ENCODE assay signal across 8 cellular contexts in the genomic region with DNA sequence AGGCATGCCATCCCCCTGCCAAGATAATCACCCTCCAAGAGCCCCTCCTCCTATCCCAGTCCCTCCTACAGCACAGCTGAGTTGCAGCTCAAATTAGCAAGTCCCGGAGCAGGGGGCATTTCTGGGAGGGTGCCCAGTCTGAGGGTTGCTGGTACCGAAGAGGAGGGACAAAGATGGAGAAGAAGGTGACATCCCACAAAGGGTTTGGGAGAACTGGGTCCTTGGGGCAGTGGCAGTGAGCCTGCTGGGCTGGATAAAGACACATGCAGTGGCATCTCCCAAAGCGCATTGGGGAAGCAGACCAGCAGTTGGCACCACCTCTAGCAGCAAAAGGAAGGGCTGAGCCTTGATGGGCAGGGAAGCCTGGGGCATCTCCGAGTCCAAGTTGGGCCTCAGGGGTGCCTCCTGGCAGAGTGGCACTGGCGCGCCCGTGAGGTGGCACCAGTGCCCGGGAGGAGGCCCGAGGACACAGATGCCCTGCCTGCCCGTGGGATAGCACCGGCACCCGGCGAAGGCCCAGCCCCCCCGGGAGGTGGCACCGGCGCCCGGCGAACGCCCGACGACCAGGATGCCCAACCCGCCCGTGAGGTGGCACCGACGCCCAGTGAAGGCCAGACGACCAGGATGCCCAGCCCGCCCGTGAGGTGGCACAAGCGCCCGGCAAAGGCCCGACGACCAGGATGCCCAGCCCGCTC. TPM values are rescaled to one million over a fixed set of nuclear protein-coding genes. Genes with fewer than 3 reads are reported as not detected.
A peak's percentile ranks its signal among the peaks of the same experiment; 100 is the strongest.
DNase-seq lines count a peak whose midpoint lies in the region; ATAC-seq and TF ChIP-seq lines count a peak whose summit lies in the region.

No MANE protein-coding gene starts in this region.

- no peaks in the 10 kb centered on the region for H3K27me3 ChIP-seq in colonic mucosa

- TF ChIP-seq POLR2A in lower leg skin (IDR thresholded peaks at IDR 0.05), result no peak

- ATAC-seq in GM19395 (IDR thresholded peaks at IDR 0.05; ENCODE audit: unreplicated experiment) (no peak), GM18873 (IDR thresholded peaks at IDR 0.05; ENCODE audit: low FRiP score, unreplicated experiment) (no peak), HG02852 (IDR thresholded peaks at IDR 0.05; ENCODE audit: unreplicated experiment) (no peak)

- 0 to 1% methylated on average over 29 to 31 of the region's 33 CpGs for WGBS in lower leg skin, 2 donors

- peak overlapping the region; percentile 84 for H3K27ac ChIP-seq in colonic mucosa
- H3K27ac ChIP-seq in temporal lobe (ENCODE audit: low read depth, low read length), result peak overlapping the region; percentile 69

- H3K4me1 ChIP-seq in ES-I3 (ENCODE audit: insufficient read depth, low read length) (no peaks in the 10 kb centered on the region; the same call in 1 of the 2 replicates), colonic mucosa (peaks cover 3% of the 10 kb centered on the region)

- H3K4me3 ChIP-seq in colonic mucosa (peak overlapping the region; percentile 97), lower leg skin (ENCODE audit: low read depth, poor library complexity, severe bottlenecking) (peak overlapping the region; percentile 82)

- intact Hi-C loops in colonic mucosa (cut with DNase I), result no loop called here
- intact Hi-C loops in lower leg skin (cut with DNase I; ENCODE audit: low total_unique reads), result no loop called here

- no peaks in the 10 kb centered on the region for H3K9me3 ChIP-seq in ES-I3 (ENCODE audit: control insufficient read depth, insufficient read depth, low read length)
- H3K9me3 ChIP-seq in colonic mucosa, result no peaks in the 10 kb centered on the region

- H3K36me3 ChIP-seq in ES-I3 (ENCODE audit: insufficient read depth, low read length) (no peaks in the 10 kb centered on the region; the same call in 1 of the 2 replicates), colonic mucosa (no peaks in the 10 kb centered on the region)

- DNase-seq in RPMI8226 (peak; percentile 58), colonic mucosa (peak; percentile 42), lower leg skin (ENCODE audit: low spot score in 2 of 2) (peak in 1 of 2 donors; percentile 90)

- TF ChIP-seq CTCF in colonic mucosa (IDR thresholded peaks at IDR 0.05) (no peak), lower leg skin (IDR thresholded peaks at IDR 0.05) (no peak)

- H3K9ac ChIP-seq in ES-I3 (ENCODE audit: low read depth, low read length) (peak overlapping the region; percentile 65; the same call in 1 of the 2 replicates), colonic mucosa (ENCODE audit: low read depth in 2 of 2, low read length in 2 of 2) (peak overlapping the region; percentile 77 to 85)

RNA-seq across cellular contexts. Expression of a gene that starts 0.6 kb away (rescaled TPM):
- total RNA-seq in colonic mucosa (10 to 100 TPM; 47.6 to 68.7 TPM), lower leg skin (100 to 1,000 TPM; 119 to 555 (median 155) TPM), temporal lobe (20.2 TPM)

RNA-seq across cellular contexts. Expression of a gene that starts 1.1 kb away (rescaled TPM):
- total RNA-seq in colonic mucosa (1 to 10 TPM in 1 of 2 donors, under 1 TPM in 1; 0.79 to 1.1 TPM), lower leg skin (1 to 10 TPM in 3 of 4 donors, under 1 TPM in 1; 0.93 to 6.4 (median 4.0) TPM), temporal lobe (1.2 TPM)
